1 cellular context compared by ENCODE assay signal in the genomic region with DNA sequence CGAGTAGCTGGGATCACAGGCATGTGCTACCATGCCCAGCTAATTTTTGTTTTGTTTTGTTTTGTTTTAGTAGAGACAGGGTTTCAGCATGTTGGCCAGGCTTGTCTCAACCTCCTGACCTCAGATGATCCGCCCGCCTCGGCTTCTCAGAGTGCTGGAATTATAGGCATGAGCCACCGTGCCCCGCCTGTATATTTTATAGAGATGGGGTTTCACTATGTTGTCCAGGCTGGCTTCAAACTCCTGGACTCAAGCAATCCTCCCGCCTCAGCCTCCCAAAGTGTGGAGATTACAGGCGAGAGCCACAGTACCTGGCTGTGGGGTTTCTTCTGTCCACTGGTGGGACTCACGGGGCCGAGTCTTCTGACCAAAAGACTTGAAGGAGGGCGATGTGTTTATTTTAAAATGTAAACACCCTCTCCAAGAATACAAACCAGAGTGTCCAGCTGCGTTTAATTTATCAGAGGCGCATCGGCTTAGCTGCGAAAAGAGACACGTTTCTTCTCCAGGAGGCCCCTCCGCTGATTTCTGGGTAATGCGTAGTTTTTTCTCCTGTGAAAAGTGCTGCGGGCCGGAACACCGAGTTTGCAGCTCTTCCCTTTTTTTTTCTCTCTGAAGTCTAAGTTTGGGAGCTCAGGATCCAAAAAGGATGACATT.
TF ChIP-seq lines count a peak whose summit lies in the region.

No MANE protein-coding gene starts in this region.

TF ChIP-seq in IMR-90, 13 proteins besides CTCF, POLR2A, EP300 and RAD21:
- no peak for TF ChIP-seq CHD1 (IDR thresholded peaks at IDR 0.05; ENCODE audit: low read depth, low read length)
- TF ChIP-seq NFE2L2 (IDR thresholded peaks at IDR 0.05; ENCODE audit: low read depth, low read length): no peak
- no peak for TF ChIP-seq RCOR1 (IDR thresholded peaks at IDR 0.05; ENCODE audit: insufficient replicate concordance, low read length)
- TF ChIP-seq BHLHE40 (IDR thresholded peaks at IDR 0.05; ENCODE audit: low read depth, low read length): no peak
- TF ChIP-seq FOS (IDR thresholded peaks at IDR 0.05; ENCODE audit: low read depth, low read length): no peak
- TF ChIP-seq USF2 (IDR thresholded peaks at IDR 0.05; ENCODE audit: low read depth, low read length): no peak
TF ChIP-seq in IMR-90: peak in this region for 0.
